In genomic region chr17:76723812-76724211, GRCh38 we compare ENCODE assay signal across 2 cellular contexts.
TF ChIP-seq lines count a peak whose summit lies in the region.

No MANE protein-coding gene starts in this region.

TF ChIP-seq in SK-N-SH, 30 proteins besides CTCF, POLR2A, EP300 and RAD21:
- TF ChIP-seq ELF1 (IDR thresholded peaks at IDR 0.05) (no peak), TEAD4 (IDR thresholded peaks at IDR 0.05; ENCODE audit: borderline replicate concordance, insufficient read depth) (no peak), GABPA (IDR thresholded peaks at IDR 0.05; ENCODE audit: low read depth) (no peak), SMC3 (IDR thresholded peaks at IDR 0.05; ENCODE audit: low read depth, low read length) (no peak), USF1 (IDR thresholded peaks at IDR 0.05; ENCODE audit: borderline replicate concordance, low read depth) (no peak), GATA2 (CRISPR knock-in tag; IDR thresholded peaks at IDR 0.05) (no peak)

TF ChIP-seq in SK-N-SH treated with all-trans-retinoic acid at 6 μM for 48 hours, 23 proteins besides CTCF, POLR2A, EP300 and RAD21:
- TF ChIP-seq PPARA (CRISPR knock-in tag; IDR thresholded peaks at IDR 0.05; ENCODE audit: borderline replicate concordance) (no peak), CSDC2 (CRISPR knock-in tag; IDR thresholded peaks at IDR 0.05) (no peak), ZFP3 (CRISPR knock-in tag; IDR thresholded peaks at IDR 0.05) (no peak), ESRRG (CRISPR knock-in tag; IDR thresholded peaks at IDR 0.05) (no peak), ZNF8 (CRISPR knock-in tag; IDR thresholded peaks at IDR 0.05) (no peak), CREB5 (CRISPR knock-in tag; IDR thresholded peaks at IDR 0.05; ENCODE audit: low read depth) (no peak), TCF4 (CRISPR knock-in tag; IDR thresholded peaks at IDR 0.05; ENCODE audit: borderline replicate concordance) (no peak), ARNTL (CRISPR knock-in tag; IDR thresholded peaks at IDR 0.05; ENCODE audit: borderline replicate concordance, low read depth) (no peak), OSR1 (CRISPR knock-in tag; IDR thresholded peaks at IDR 0.05) (no peak), ZNF70 (CRISPR knock-in tag; IDR thresholded peaks at IDR 0.05) (no peak), BACH2 (CRISPR knock-in tag; IDR thresholded peaks at IDR 0.05; ENCODE audit: borderline replicate concordance) (no peak), SNAI2 (CRISPR knock-in tag; IDR thresholded peaks at IDR 0.05) (no peak), GLIS3 (CRISPR knock-in tag; IDR thresholded peaks at IDR 0.05) (no peak), RARB (CRISPR knock-in tag; IDR thresholded peaks at IDR 0.05) (no peak), ZFP30 (CRISPR knock-in tag; IDR thresholded peaks at IDR 0.05) (no peak), TSHZ2 (CRISPR knock-in tag; IDR thresholded peaks at IDR 0.05) (no peak), ZC3H10 (CRISPR knock-in tag; IDR thresholded peaks at IDR 0.05) (no peak), PATZ1 (CRISPR knock-in tag; IDR thresholded peaks at IDR 0.05; ENCODE audit: borderline replicate concordance) (no peak), TOX (CRISPR knock-in tag; IDR thresholded peaks at IDR 0.05; ENCODE audit: borderline replicate concordance) (no peak), ISL1 (CRISPR knock-in tag; IDR thresholded peaks at IDR 0.05) (no peak)
